16 cellular contexts compared by ENCODE assay signal in genomic region chr17:82092094-82092586, GRCh38.
"Had no signal": no experiment of that assay in that cellular context is flagged by ENCODE, and none has a peak within 500 bp of the region (broad histone marks: within the 10 kb centered on the region; RNA-seq: fewer than 3 reads in every experiment).

No MANE protein-coding gene starts in this region.

- H3K27me3 ChIP-seq: cardiac muscle cell, left lung, tibial artery had no signal

- H3K9me3 ChIP-seq: left lung, tibial artery had no signal

- H3K27ac ChIP-seq: cardiac muscle cell, epithelial cell of prostate, left lung, tibial artery had no signal

- ATAC-seq: activated T-helper 17 cell treated with anti-CD3 and anti-CD28 coated beads, Interleukin-2, amount 50 U/mL, for 72 hours; left lung; naive thymus-derived CD8-positive, alpha-beta T cell; stimulated activated naive CD8-positive, alpha-beta T cell treated with anti-CD3 and anti-CD28 coated beads, Interleukin-15, amount 100 ng/mL, for 72 hours; WTC11 had no signal

- DNase-seq: activated CD4-positive, alpha-beta T cell treated with anti-CD3 and anti-CD28 coated beads, Interleukin-2, amount 50 U/mL, for 4 hours; activated CD8-positive, alpha-beta memory T cell treated with anti-CD3 and anti-CD28 coated beads for 24 hours; activated CD8-positive, alpha-beta memory T cell treated with anti-CD3 and anti-CD28 coated beads, Interleukin-2, amount 50 U/mL, for 4 hours; activated naive CD4-positive, alpha-beta T cell treated with anti-CD3 and anti-CD28 coated beads for 36 hours; activated T-cell treated with anti-CD3 and anti-CD28 coated beads, Interleukin-2, amount 50 U/mL, for 24 hours; mammary epithelial cell; retina; stimulated activated naive CD8-positive, alpha-beta T cell treated with anti-CD3 and anti-CD28 coated beads, Interleukin-15, amount 100 ng/mL, for 72 hours; tibial artery had no signal

- FAIRE-seq: TTC549 had no signal

- H3K4me3 ChIP-seq: cardiac muscle cell, left lung, tibial artery had no signal
